Comparison of ENCODE assay signal across 34 cellular contexts in the genomic region with DNA sequence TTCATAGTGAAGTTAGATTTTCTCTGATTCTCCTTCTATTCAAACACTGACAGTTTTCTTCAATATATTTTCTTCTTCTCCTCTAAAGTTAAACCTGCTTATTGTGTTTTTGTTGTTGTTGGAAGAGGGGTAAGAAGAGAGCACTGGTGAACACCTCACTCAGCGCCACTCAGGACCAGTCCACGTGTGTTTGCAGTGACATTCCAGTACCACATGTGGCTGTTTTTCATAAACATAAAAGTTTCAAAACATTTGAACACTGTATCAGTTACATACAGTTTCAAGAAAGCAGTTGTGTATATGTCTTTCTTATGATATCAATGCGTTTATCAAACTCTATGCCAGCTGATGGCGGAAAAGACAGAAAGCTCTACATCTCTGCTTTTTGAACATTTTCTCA.
DNase-seq lines count a peak whose midpoint lies in the region; ATAC-seq, FAIRE-seq and TF ChIP-seq lines count a peak whose summit lies in the region.
"Had no signal": no experiment of that assay in that cellular context is flagged by ENCODE, and none has a peak within 500 bp of the region (broad histone marks: within the 10 kb centered on the region; RNA-seq: fewer than 3 reads in every experiment).

No MANE protein-coding gene starts in this region.

- no peak for DNase-seq in HepG2 (ENCODE audit: low spot score)
- DNase-seq in right lobe of liver: no peak
- DNase-seq in GM23338 (ENCODE audit: low spot score): no peak
- DNase-seq in hepatocyte (ENCODE audit: low spot score): no peak
- no peak for DNase-seq in CD8-positive, alpha-beta T cell
- DNase-seq: 8988T; ACHN; AML-193; C1 segment of cervical spinal cord; Caco-2; Calu3; CD4-positive, alpha-beta memory T cell; CD4-positive, alpha-beta T cell; CD4-positive, CD25-positive, alpha-beta regulatory T cell; CD8-positive, alpha-beta memory T cell; COR-L47; DMS 273 treated with DMSO at 0.1 percent for 48 hours; DMS153; DMS53; DMS79; DMS79 treated with DMSO at 0.1 percent for 48 hours; DND-41; EL had no signal

- H2AFZ ChIP-seq in HepG2 (ENCODE audit: low read length): no peak overlapping the region
- H2AFZ ChIP-seq in GM23338: 0 out of 2 replicates have a peak overlapping the region, but pooled peaks have one; percentile 6
- no peak overlapping the region for H2AFZ ChIP-seq in hepatocyte

- no peak overlapping the region for H3K4me3 ChIP-seq in HepG2 (replicated peaks in 1 of 3; ENCODE audit: insufficient read depth in 1 of 3, low read depth in 2 of 3, low read length in 3 of 3)
- no peak overlapping the region for H3K4me3 ChIP-seq in right lobe of liver
- H3K4me3 ChIP-seq in GM23338: no peak overlapping the region
- H3K4me3 ChIP-seq in hepatocyte: no peak overlapping the region
- no peak overlapping the region for H3K4me3 ChIP-seq in CD8-positive, alpha-beta T cell (ENCODE audit: low read depth, low read length)
- H3K4me3 ChIP-seq: A549; BLaER1; BLaER1 treated with 17β-estradiol and CSF1 and Interleukin-3, amounts not matched to agents 10 nM and 100 nM had no signal

- no peak for TF ChIP-seq RAD21 in HepG2 (CRISPR knock-in tag; IDR thresholded peaks at IDR 0.05)

- intact Hi-C loops in HepG2 (cut with micrococcal nuclease; ENCODE audit: unreplicated experiment): no loop called here
- intact Hi-C loops in right lobe of liver (cut with DNase I): no loop called here
- intact Hi-C loops in CD8-positive, alpha-beta T cell (cut with DNase I, micrococcal nuclease): no loop called here

- CTCF ChIA-PET in HepG2 (lab: Yijun Ruan, JAX; ENCODE audit: low intra/inter-chr PET ratio, low total read pairs): no interaction called here
- CTCF ChIA-PET in CD8-positive, alpha-beta T cell (lab: Charles Lee): no interaction called here

- TF ChIP-seq CTCF in HepG2 (CRISPR knock-in tag; IDR thresholded peaks at IDR 0.05): no peak
- TF ChIP-seq CTCF in right lobe of liver (IDR thresholded peaks at IDR 0.05): no peak
- no peak for TF ChIP-seq CTCF in GM23338 (conservative IDR thresholded peaks at IDR 0.05; ENCODE audit: low read depth in 2 of 2)
- TF ChIP-seq CTCF in hepatocyte (IDR thresholded peaks at IDR 0.05; ENCODE audit: poor library complexity): no peak
- TF ChIP-seq CTCF in CD8-positive, alpha-beta T cell (IDR thresholded peaks at IDR 0.05): no peak

- H3K4me1 ChIP-seq in HepG2 (ENCODE audit: insufficient read depth, low read length): no peaks in the 10 kb centered on the region
- no peaks in the 10 kb centered on the region for H3K4me1 ChIP-seq in right lobe of liver
- no peaks in the 10 kb centered on the region for H3K4me1 ChIP-seq in GM23338 (ENCODE audit: insufficient read depth)
- no peaks in the 10 kb centered on the region for H3K4me1 ChIP-seq in hepatocyte (ENCODE audit: insufficient read depth)
- H3K4me1 ChIP-seq in CD8-positive, alpha-beta T cell (ENCODE audit: insufficient read depth, low read length): no peaks in the 10 kb centered on the region
- H3K4me1 ChIP-seq: A549, Caco-2 had no signal

- in situ Hi-C loops in HepG2 (cut with HindIII; ENCODE audit: extremely low pct_ligation_motif_present, low pct_unique_long_range_greater_than_20kb): no loop called here

- H3K9ac ChIP-seq in HepG2 (ENCODE audit: insufficient read depth, low read depth, low read length): no peak overlapping the region
- H3K9ac ChIP-seq: BLaER1; BLaER1 treated with 17β-estradiol and CSF1 and Interleukin-3, amounts not matched to agents 10 nM and 100 nM had no signal

- H3K27ac Mint-ChIP-seq in GM23338: no peak overlapping the region
- H3K27ac Mint-ChIP-seq in CD8-positive, alpha-beta T cell: no peak overlapping the region
- H3K27ac Mint-ChIP-seq: B cell; CD14-positive monocyte; CD4-positive, alpha-beta memory T cell; CD4-positive, alpha-beta T cell; CD4-positive, CD25-positive, alpha-beta regulatory T cell; CD8-positive, alpha-beta memory T cell had no signal

- H3K4me1 Mint-ChIP-seq in GM23338: no peaks in the 10 kb centered on the region
- H3K4me1 Mint-ChIP-seq in CD8-positive, alpha-beta T cell (ENCODE audit: low read depth): no peaks in the 10 kb centered on the region
- H3K4me1 Mint-ChIP-seq: B cell; CD14-positive monocyte; CD4-positive, alpha-beta memory T cell; CD4-positive, CD25-positive, alpha-beta regulatory T cell; CD8-positive, alpha-beta memory T cell had no signal

- H3K27ac ChIP-seq in HepG2 (ENCODE audit: extremely low read length, insufficient read depth, low read length) (no peak overlapping the region), right lobe of liver (no peak overlapping the region), GM23338 (ENCODE audit: low read depth) (no peak overlapping the region), hepatocyte (peak overlapping the region; percentile 34)
- H3K27ac ChIP-seq in CD8-positive, alpha-beta T cell (ENCODE audit: low read depth, low read length): no peak overlapping the region
- H3K27ac ChIP-seq: 22Rv1; A549; BLaER1; BLaER1 treated with 17β-estradiol and CSF1 and Interleukin-3, amounts not matched to agents 10 nM and 100 nM; C4-2B had no signal

- TF ChIP-seq POLR2A in HepG2 (IDR thresholded peaks at IDR 0.05; ENCODE audit: insufficient read depth in 1 of 2, low read depth in 2 of 2, low read length in 2 of 2) (no peak), right lobe of liver (IDR thresholded peaks at IDR 0.05) (no peak)

- BruUV-seq in HepG2 (replicated peaks; lab: Mats Ljungman, UMichigan): no TSS peak

- ATAC-seq in HepG2: no peak
- ATAC-seq in right lobe of liver: no peak
- ATAC-seq in GM23338: no peak
- no peak for ATAC-seq in CD8-positive, alpha-beta T cell
- no peak for ATAC-seq in GM18520 (IDR thresholded peaks at IDR 0.05; ENCODE audit: unreplicated experiment)
- ATAC-seq: A549 had no signal

- H3K36me3 ChIP-seq in HepG2 (replicated peaks in 1 of 2; ENCODE audit: control insufficient read depth in 1 of 2, insufficient read depth in 2 of 2, low read length in 2 of 2) (no peaks in the 10 kb centered on the region), right lobe of liver (no peaks in the 10 kb centered on the region), GM23338 (ENCODE audit: insufficient read depth) (no peaks in the 10 kb centered on the region), hepatocyte (replicated peaks; ENCODE audit: insufficient read depth, low read depth) (no peaks in the 10 kb centered on the region)
- no peaks in the 10 kb centered on the region for H3K36me3 ChIP-seq in CD8-positive, alpha-beta T cell (ENCODE audit: insufficient read depth, low read length)
- H3K36me3 ChIP-seq: BE2C; BLaER1; BLaER1 treated with 17β-estradiol and CSF1 and Interleukin-3, amounts not matched to agents 10 nM and 100 nM had no signal

- H3K4me3 Mint-ChIP-seq in GM23338: no peak overlapping the region
- no peak overlapping the region for H3K4me3 Mint-ChIP-seq in CD8-positive, alpha-beta T cell
- H3K4me3 Mint-ChIP-seq: B cell; CD14-positive monocyte; CD4-positive, alpha-beta memory T cell; CD4-positive, alpha-beta T cell; CD4-positive, CD25-positive, alpha-beta regulatory T cell; CD8-positive, alpha-beta memory T cell had no signal

- H3K79me2 ChIP-seq in HepG2 (ENCODE audit: insufficient read depth, low read length): no peaks in the 10 kb centered on the region
- H3K79me2 ChIP-seq in GM23338 (replicated peaks; ENCODE audit: insufficient read depth): no peaks in the 10 kb centered on the region
- no peaks in the 10 kb centered on the region for H3K79me2 ChIP-seq in hepatocyte

- POLR2A ChIA-PET in HepG2 (lab: Yijun Ruan, JAX): no interaction called here
- POLR2A ChIA-PET in CD8-positive, alpha-beta T cell (lab: Charles Lee): no interaction called here

- H3K36me3 Mint-ChIP-seq in GM23338 (ENCODE audit: low read depth): no peaks in the 10 kb centered on the region
- no peaks in the 10 kb centered on the region for H3K36me3 Mint-ChIP-seq in CD8-positive, alpha-beta T cell
- H3K36me3 Mint-ChIP-seq: CD14-positive monocyte; CD4-positive, alpha-beta memory T cell; CD4-positive, CD25-positive, alpha-beta regulatory T cell; CD8-positive, alpha-beta memory T cell had no signal

- 44% methylated on average over 4 of the region's 4 CpGs for WGBS in HepG2 (ENCODE audit: low lambda C conversion rate)
- 73% methylated on average over 3 of the region's 4 CpGs for WGBS in right lobe of liver (ENCODE audit: insufficient coverage, low coverage, low lambda C conversion rate, missing lambda C conversion rate)
- WGBS in hepatocyte (ENCODE audit: low lambda C conversion rate, missing lambda C conversion rate): 70% methylated on average over 4 of the region's 4 CpGs

- H3K27me3 ChIP-seq in HepG2 (ENCODE audit: control insufficient read depth in 1 of 2, insufficient read depth in 2 of 2, low read length in 2 of 2): no peaks in the 10 kb centered on the region
- no peaks in the 10 kb centered on the region for H3K27me3 ChIP-seq in right lobe of liver
- H3K27me3 ChIP-seq in GM23338 (ENCODE audit: insufficient read depth): no peaks in the 10 kb centered on the region
- no peaks in the 10 kb centered on the region for H3K27me3 ChIP-seq in hepatocyte
- H3K27me3 ChIP-seq in CD8-positive, alpha-beta T cell (ENCODE audit: insufficient read depth, low read length): no peaks in the 10 kb centered on the region
- H3K27me3 ChIP-seq: BE2C; BLaER1; BLaER1 treated with 17β-estradiol and CSF1 and Interleukin-3, amounts not matched to agents 10 nM and 100 nM had no signal

- H3K9me3 ChIP-seq in HepG2 (ENCODE audit: low read length): no peaks in the 10 kb centered on the region
- H3K9me3 ChIP-seq in right lobe of liver: peaks cover 0 to 4% (median 0%) of the 10 kb centered on the region in 4 donors
- H3K9me3 ChIP-seq in hepatocyte (ENCODE audit: low read depth): no peaks in the 10 kb centered on the region
- no peaks in the 10 kb centered on the region for H3K9me3 ChIP-seq in CD8-positive, alpha-beta T cell (ENCODE audit: low read length)
- H3K9me3 ChIP-seq: A549, BE2C, BLaER1, Caco-2 had no signal

- 0 out of 3 replicates have a peak, but pooled peaks cover 2% of the 10 kb centered on the region for H3K9me3 Mint-ChIP-seq in GM23338
- H3K9me3 Mint-ChIP-seq in CD8-positive, alpha-beta T cell: peaks cover 16% of the 10 kb centered on the region

- H3K27me3 Mint-ChIP-seq in GM23338 (ENCODE audit: insufficient read depth, low read depth, poor library complexity): no peaks in the 10 kb centered on the region
- H3K27me3 Mint-ChIP-seq in CD8-positive, alpha-beta T cell (ENCODE audit: low read depth): no peaks in the 10 kb centered on the region
- H3K27me3 Mint-ChIP-seq: B cell; CD4-positive, alpha-beta memory T cell; CD4-positive, alpha-beta T cell; CD4-positive, CD25-positive, alpha-beta regulatory T cell had no signal

- no peak for FAIRE-seq in HepG2 (lab: Jason Lieb, UNC)
- FAIRE-seq: A204.1, A549, D721Med had no signal

- H3K4me2 ChIP-seq in HepG2 (ENCODE audit: low read depth, low read length): no peak overlapping the region
- H3K4me2 ChIP-seq in GM23338: no peak overlapping the region
- H3K4me2 ChIP-seq in hepatocyte: no peak overlapping the region
- H3K4me2 ChIP-seq: A549; BLaER1; BLaER1 treated with 17β-estradiol and CSF1 and Interleukin-3, amounts not matched to agents 10 nM and 100 nM had no signal

- no peak for TF ChIP-seq EP300 in HepG2 (IDR thresholded peaks at IDR 0.05; ENCODE audit: low read depth in 2 of 2, low read length in 2 of 2)
- TF ChIP-seq EP300 in HepG2 (CRISPR knock-in tag; IDR thresholded peaks at IDR 0.05; ENCODE audit: borderline replicate concordance): no peak

- H4K20me1 ChIP-seq in HepG2 (ENCODE audit: insufficient read depth, low read length) (no peaks in the 10 kb centered on the region), GM23338 (replicated peaks; ENCODE audit: insufficient read depth) (no peaks in the 10 kb centered on the region), hepatocyte (ENCODE audit: insufficient read depth, poor library complexity, severe bottlenecking) (no peaks in the 10 kb centered on the region)
- H4K20me1 ChIP-seq: BLaER1; BLaER1 treated with 17β-estradiol and CSF1 and Interleukin-3, amounts not matched to agents 10 nM and 100 nM had no signal

- H3F3A ChIP-seq in GM23338 (replicated peaks; ENCODE audit: low read depth): no peaks in the 10 kb centered on the region

- H3K9me2 ChIP-seq in GM23338 (ENCODE audit: insufficient read depth) (no peaks in the 10 kb centered on the region), hepatocyte (replicated peaks; ENCODE audit: insufficient read depth) (no peaks in the 10 kb centered on the region)
